ENCODE assay signal across 10 cellular contexts in genomic region chr12:11731042-11731357, GRCh38.
A peak's percentile ranks its signal among the peaks of the same experiment; 100 is the strongest.
DNase-seq lines count a peak whose midpoint lies in the region; ATAC-seq and TF ChIP-seq lines count a peak whose summit lies in the region.
"Had no signal": no experiment of that assay in that cellular context is flagged by ENCODE, and none has a peak within 500 bp of the region (broad histone marks: within the 10 kb centered on the region; RNA-seq: fewer than 3 reads in every experiment).

No MANE protein-coding gene starts in this region.

- peak overlapping the region; percentile 44; the same call in 1 of the 2 replicates for H3K23ac ChIP-seq in IMR-90 (ENCODE audit: low read depth, low read length)

- CTCF ChIA-PET in IMR-90 (lab: Yijun Ruan, JAX): no interaction called here
- CTCF ChIA-PET in mammary epithelial cell (lab: Charles Lee; ENCODE audit: low non-redundant PET): no interaction called here

- intact Hi-C loops in IMR-90 (cut with micrococcal nuclease): no loop called here
- intact Hi-C loops in mammary epithelial cell (cut with micrococcal nuclease): no loop called here
- intact Hi-C loops in lower leg skin (cut with DNase I; ENCODE audit: low total_unique reads): no loop called here
- intact Hi-C loops in Right ventricle myocardium inferior (cut with DNase I): no loop called here

- H3K79me2 ChIP-seq in mammary epithelial cell (ENCODE audit: insufficient read depth, low read length): peaks cover 76% of the 10 kb centered on the region
- peaks cover 31% of the 10 kb centered on the region for H3K79me2 ChIP-seq in parathyroid adenoma

- H3K4me1 ChIP-seq in IMR-90 (ENCODE audit: control insufficient read depth, insufficient read depth, low read length): peaks cover 11% of the 10 kb centered on the region
- H3K4me1 ChIP-seq in mammary epithelial cell (ENCODE audit: insufficient read depth, low read length): peaks cover 42% of the 10 kb centered on the region
- peaks cover 35% of the 10 kb centered on the region for H3K4me1 ChIP-seq in parathyroid adenoma
- no peaks in the 10 kb centered on the region; the same call in 1 of the 2 replicates for H3K4me1 ChIP-seq in HAP-1

- H3K14ac ChIP-seq in IMR-90 (replicated peaks; ENCODE audit: low read depth, low read length): peak overlapping the region; percentile 73

- H3K79me1 ChIP-seq in IMR-90 (ENCODE audit: low read depth in 1 of 2, low read length in 2 of 2): peaks cover 54 to 86% of the 10 kb centered on the region in 2 experiments

- H4K5ac ChIP-seq in IMR-90 (ENCODE audit: low read depth, low read length): peak overlapping the region; percentile 67; the same call in 1 of the 2 replicates

- H2AK5ac ChIP-seq in IMR-90 (ENCODE audit: low read depth, low read length): peak overlapping the region; percentile 72

- DNase-seq in IMR-90: no peak
- no peak for DNase-seq in mammary epithelial cell
- DNase-seq in HAP-1 (ENCODE audit: low spot score in 2 of 2): no peak
- no peak for DNase-seq in lower leg skin (ENCODE audit: low spot score in 2 of 2)
- no peak for DNase-seq in Right ventricle myocardium inferior (ENCODE audit: missing footprints)
- DNase-seq: adrenal gland, DND-41 had no signal

- H3K27me3 ChIP-seq in IMR-90 (ENCODE audit: control insufficient read depth, insufficient read depth, low read length) (no peaks in the 10 kb centered on the region), mammary epithelial cell (ENCODE audit: insufficient read depth, low read length) (no peaks in the 10 kb centered on the region), parathyroid adenoma (ENCODE audit: control insufficient read depth, insufficient read depth, low read length) (no peaks in the 10 kb centered on the region), HAP-1 (ENCODE audit: low read depth) (no peaks in the 10 kb centered on the region)
- H3K27me3 ChIP-seq: adrenal gland had no signal

- POLR2A ChIA-PET in IMR-90 (lab: Charles Lee; ENCODE audit: unreplicated experiment): no interaction called here

- BruUV-seq in IMR-90 (replicated peaks; lab: Mats Ljungman, UMichigan) (no TSS peak), mammary epithelial cell (replicated peaks; lab: Mats Ljungman, UMichigan) (no TSS peak)

- peak overlapping the region; percentile 63; the same call in 2 of the 3 replicates for H2BK15ac ChIP-seq in IMR-90 (ENCODE audit: low read depth, low read length)

- no peak for TF ChIP-seq RAD21 in IMR-90 (IDR thresholded peaks at IDR 0.05; ENCODE audit: low read length)

- no peak for ATAC-seq in IMR-90 (ENCODE audit: low read depth)
- no peak for ATAC-seq in GM18520 (IDR thresholded peaks at IDR 0.05; ENCODE audit: unreplicated experiment)
- no peak for ATAC-seq in Right ventricle myocardium inferior

- no peak overlapping the region for H2AK9ac ChIP-seq in IMR-90 (replicated peaks; ENCODE audit: low read depth, low read length, poor library complexity)

- H3K4me3 ChIP-seq in IMR-90 (ENCODE audit: insufficient read depth, low read depth, low read length): no peak overlapping the region
- no peak overlapping the region for H3K4me3 ChIP-seq in mammary epithelial cell (replicated peaks in 1 of 3; ENCODE audit: insufficient read depth in 1 of 3, low read depth in 2 of 3, low read length in 3 of 3)
- H3K4me3 ChIP-seq in parathyroid adenoma (ENCODE audit: low read depth, low read length): no peak overlapping the region
- H3K4me3 ChIP-seq in HAP-1: no peak overlapping the region
- no peak overlapping the region for H3K4me3 ChIP-seq in lower leg skin (ENCODE audit: low read depth, poor library complexity, severe bottlenecking)
- H3K4me3 ChIP-seq: adrenal gland had no signal

- H3K18ac ChIP-seq in IMR-90 (ENCODE audit: low read depth, low read length): peak overlapping the region; percentile 37; the same call in 1 of the 2 replicates

- H3K9ac ChIP-seq in IMR-90 (ENCODE audit: low read depth, low read length) (no peak overlapping the region), mammary epithelial cell (ENCODE audit: insufficient read depth, low read length) (no peak overlapping the region), parathyroid adenoma (no peak overlapping the region)

- H2BK120ac ChIP-seq in IMR-90 (ENCODE audit: low read depth, low read length): peak overlapping the region; percentile 75

- H3K4ac ChIP-seq in IMR-90 (ENCODE audit: low read depth, low read length): peak overlapping the region; percentile 87

- no peak overlapping the region for H3K56ac ChIP-seq in IMR-90 (ENCODE audit: extremely low read depth, insufficient read depth, low read length)

- TF ChIP-seq CTCF in C4-2B (conservative IDR thresholded peaks at IDR 0.05) (no peak), IMR-90 (conservative IDR thresholded peaks at IDR 0.05; ENCODE audit: low read depth, low read length) (no peak), mammary epithelial cell (conservative IDR thresholded peaks at IDR 0.05 in 1 of 2, IDR thresholded peaks at IDR 0.05 in 1 of 2; ENCODE audit: extremely low read depth in 1 of 2, insufficient read depth in 1 of 2, low read depth in 1 of 2, low read length in 2 of 2) (no peak), parathyroid adenoma (IDR thresholded peaks at IDR 0.05) (no peak), lower leg skin (IDR thresholded peaks at IDR 0.05) (no peak)

- peak overlapping the region; percentile 53 for H4K91ac ChIP-seq in IMR-90 (ENCODE audit: insufficient read depth, low read depth, low read length)

- peak overlapping the region; percentile 88 for H3K27ac ChIP-seq in C4-2B
- H3K27ac ChIP-seq in IMR-90 (ENCODE audit: insufficient read depth, low read length): peak overlapping the region; percentile 29
- peak overlapping the region; percentile 66 for H3K27ac ChIP-seq in mammary epithelial cell (ENCODE audit: insufficient read depth, low read depth, low read length)
- peak overlapping the region; percentile 49 for H3K27ac ChIP-seq in parathyroid adenoma

- H4K20me1 ChIP-seq in IMR-90 (ENCODE audit: insufficient read depth, low read length) (no peaks in the 10 kb centered on the region), mammary epithelial cell (ENCODE audit: insufficient read depth, low read length) (no peaks in the 10 kb centered on the region)

- in situ Hi-C loops in IMR-90 (cut with MboI; ENCODE audit: low sequenced_read_pairs): no loop called here
- in situ Hi-C loops in mammary epithelial cell (cut with MboI; ENCODE audit: low sequenced_read_pairs in 2 of 2): no loop called here
- in situ Hi-C loops in HAP-1 (cut with MboI; ENCODE audit: low sequenced_read_pairs): no loop called here

- H2AFZ ChIP-seq in IMR-90 (replicated peaks; ENCODE audit: low read length, poor library complexity): no peak overlapping the region
- no peak overlapping the region for H2AFZ ChIP-seq in mammary epithelial cell (ENCODE audit: low read depth, low read length)
- H2AFZ ChIP-seq in parathyroid adenoma: no peak overlapping the region

- dilution Hi-C loops in IMR-90 (cut with HindIII; ENCODE audit: low sequenced_read_pairs, unreplicated experiment): no loop called here
- dilution Hi-C loops in mammary epithelial cell (cut with HindIII; ENCODE audit: low sequenced_read_pairs): no loop called here

- peak overlapping the region; percentile 18 to 69; a peak in 3 of 4 replicates for H4K8ac ChIP-seq in IMR-90 (ENCODE audit: low read depth in 2 of 2, low read length in 2 of 2)

- H3K9me3 ChIP-seq in IMR-90 (ENCODE audit: control insufficient read depth, insufficient read depth, low read length): no peaks in the 10 kb centered on the region
- H3K9me3 ChIP-seq in mammary epithelial cell (replicated peaks; ENCODE audit: insufficient read depth, low read length): no peaks in the 10 kb centered on the region
- no peaks in the 10 kb centered on the region for H3K9me3 ChIP-seq in parathyroid adenoma (ENCODE audit: control insufficient read depth, low read length)
- H3K9me3 ChIP-seq in HAP-1: no peaks in the 10 kb centered on the region
- H3K9me3 ChIP-seq: adrenal gland had no signal

- no peak for TF ChIP-seq POLR2A in IMR-90 (IDR thresholded peaks at IDR 0.05; ENCODE audit: low read depth, low read length)
- no peak for TF ChIP-seq POLR2A in lower leg skin (IDR thresholded peaks at IDR 0.05)

- H2BK5ac ChIP-seq in IMR-90 (ENCODE audit: low read depth, low read length, poor library complexity, severe bottlenecking): peak overlapping the region; percentile 36

- H3K4me2 ChIP-seq in IMR-90 (ENCODE audit: low read depth, low read length) (peak overlapping the region; percentile 13; the same call in 1 of the 2 replicates), mammary epithelial cell (ENCODE audit: insufficient read depth, low read depth, low read length) (peak overlapping the region; percentile 72), parathyroid adenoma (ENCODE audit: low read length) (no peak overlapping the region)

- WGBS in IMR-90 (ENCODE audit: extremely low coverage in 2 of 2, insufficient read length in 1 of 2), 2 experiments: no CpG with 5 or more reads among the region's 1 CpG
- WGBS in mammary epithelial cell (ENCODE audit: low coverage, missing lambda C conversion rate): 40% methylated on average over 1 of the region's 1 CpG
- 74 to 82% methylated on average over 1 of the region's 1 CpG for WGBS in lower leg skin, 2 donors

- H2BK20ac ChIP-seq in IMR-90 (ENCODE audit: low read depth, low read length): peak overlapping the region; percentile 71

- H3K36me3 ChIP-seq in IMR-90 (ENCODE audit: control insufficient read depth, insufficient read depth, low read length) (no peaks in the 10 kb centered on the region), mammary epithelial cell (ENCODE audit: insufficient read depth, low read length) (no peaks in the 10 kb centered on the region), parathyroid adenoma (ENCODE audit: control insufficient read depth, insufficient read depth, low read length) (peaks cover 3% of the 10 kb centered on the region), HAP-1 (replicated peaks) (no peaks in the 10 kb centered on the region)
- H3K36me3 ChIP-seq: adrenal gland had no signal

- H3K9me1 ChIP-seq in IMR-90 (ENCODE audit: insufficient read depth, low read length): peaks cover 16% of the 10 kb centered on the region

TF ChIP-seq in IMR-90, 13 proteins besides CTCF, POLR2A, EP300 and RAD21 (continues in another document):
- TF ChIP-seq MAFK (IDR thresholded peaks at IDR 0.05; ENCODE audit: low read depth, low read length): no peak
- no peak for TF ChIP-seq CHD1 (IDR thresholded peaks at IDR 0.05; ENCODE audit: low read depth, low read length)
- TF ChIP-seq FOS (IDR thresholded peaks at IDR 0.05; ENCODE audit: low read depth, low read length): no peak
- no peak for TF ChIP-seq NFE2L2 (IDR thresholded peaks at IDR 0.05; ENCODE audit: low read depth, low read length)
- TF ChIP-seq RFX5 (IDR thresholded peaks at IDR 0.05; ENCODE audit: low read depth, low read length): no peak
- no peak for TF ChIP-seq SMC3 (IDR thresholded peaks at IDR 0.05; ENCODE audit: low read depth, low read length)
- no peak for TF ChIP-seq MXI1 (IDR thresholded peaks at IDR 0.05; ENCODE audit: borderline replicate concordance, low read depth, low read length)
- TF ChIP-seq CEBPB (IDR thresholded peaks at IDR 0.05; ENCODE audit: low read depth, low read length): no peak

Comparison
In these comparisons a context has a peak if more than half of its experiments do, and no peak if none do; other contexts are left out.
1. H3K27ac ChIP-seq: peak in every context shown above with its lines; median percentile 88 in C4-2B; 66 in mammary epithelial cell; 49 in parathyroid adenoma; 29 in IMR-90.